Comparison of ENCODE assay signal across 24 cellular contexts in the genomic region with DNA sequence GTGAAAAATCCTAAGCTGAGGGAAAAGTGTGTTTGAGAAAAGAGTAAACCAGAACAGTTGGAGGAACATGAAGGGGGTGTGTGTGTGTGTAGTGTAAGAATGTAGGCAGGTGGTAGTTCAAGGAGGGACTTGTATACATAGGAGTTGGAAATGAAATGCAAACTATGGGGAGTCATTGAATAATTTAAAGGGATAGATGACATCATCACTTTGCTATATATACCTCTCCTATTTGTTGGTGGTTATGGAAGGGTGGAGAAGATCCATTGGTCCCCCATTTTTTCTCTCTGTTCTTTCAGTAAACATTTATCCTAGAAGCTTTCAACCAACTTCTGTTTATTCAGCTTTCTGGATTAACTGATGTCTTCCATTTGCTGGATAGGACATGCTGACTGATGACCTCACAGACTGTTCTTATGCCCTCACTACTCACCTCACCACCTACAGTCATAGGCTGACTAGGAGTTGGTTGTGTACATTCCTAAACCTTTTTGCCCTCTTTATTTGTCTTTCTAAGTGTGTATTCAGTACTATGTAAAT. TPM values are rescaled to one million over a fixed set of nuclear protein-coding genes. Genes with fewer than 3 reads are reported as not detected.
DNase-seq lines count a peak whose midpoint lies in the region; ATAC-seq, FAIRE-seq and TF ChIP-seq lines count a peak whose summit lies in the region.
"Had no signal": no experiment of that assay in that cellular context is flagged by ENCODE, and none has a peak within 500 bp of the region (broad histone marks: within the 10 kb centered on the region; RNA-seq: fewer than 3 reads in every experiment).

No MANE protein-coding gene starts in this region.

- SMC1A ChIA-PET in GM12878 (lab: Charles Lee; ENCODE audit: uncharacterized antibody, unreplicated experiment) = interaction anchor here (1.2 to 1.7 kb wide), 2 partner anchors 12 to 15 kb away, joined by 3 to 5 read pairs; no protein-coding TSS in a partner anchor

- H3K4me2 ChIP-seq in HepG2 (ENCODE audit: low read depth, low read length) = no peak overlapping the region
- no peak overlapping the region for H3K4me2 ChIP-seq in GM12878 (ENCODE audit: control insufficient read depth, insufficient read depth)
- H3K4me2 ChIP-seq: A549; BLaER1 treated with 17β-estradiol and CSF1 and Interleukin-3, amounts not matched to agents 10 nM and 100 nM had no signal

- intact Hi-C loops in HepG2 (cut with micrococcal nuclease; ENCODE audit: unreplicated experiment) = no loop called here
- intact Hi-C loops in right lobe of liver (cut with DNase I) = no loop called here
- intact Hi-C loops in GM12878 (cut with micrococcal nuclease; ENCODE audit: unreplicated experiment) = no loop called here

- TF ChIP-seq CTCF in HepG2 (CRISPR knock-in tag; IDR thresholded peaks at IDR 0.05) (no peak), right lobe of liver (IDR thresholded peaks at IDR 0.05) (no peak), GM12878 (IDR thresholded peaks at IDR 0.05 in 2 of 3, conservative IDR thresholded peaks at IDR 0.05 in 1 of 3; ENCODE audit: control insufficient read depth in 2 of 3, extremely low read depth in 1 of 3, insufficient read depth in 1 of 3, low read depth in 3 of 3, low read length in 3 of 3) (no peak)

- H3K9me3 ChIP-seq in HepG2 (ENCODE audit: low read length) = no peaks in the 10 kb centered on the region
- H3K9me3 ChIP-seq in right lobe of liver = no peaks in the 10 kb centered on the region
- no peaks in the 10 kb centered on the region for H3K9me3 ChIP-seq in GM12878 (replicated peaks; ENCODE audit: control insufficient read depth, insufficient read depth, low read length)
- H3K9me3 ChIP-seq: A549; BE2C; BLaER1 treated with 17β-estradiol and CSF1 and Interleukin-3, amounts not matched to agents 10 nM and 100 nM had no signal

- H3K9ac ChIP-seq in HepG2 (ENCODE audit: insufficient read depth, low read depth, low read length) (no peak overlapping the region), GM12878 (ENCODE audit: control insufficient read depth, insufficient read depth, low read length) (no peak overlapping the region)
- H3K9ac ChIP-seq: BLaER1 treated with 17β-estradiol and CSF1 and Interleukin-3, amounts not matched to agents 10 nM and 100 nM had no signal

- H3K27ac ChIP-seq in HepG2 (ENCODE audit: extremely low read length, insufficient read depth, low read length) (no peak overlapping the region), right lobe of liver (no peak overlapping the region), GM12878 (ENCODE audit: control insufficient read depth, insufficient read depth) (no peak overlapping the region)
- H3K27ac ChIP-seq: A549; BLaER1 treated with 17β-estradiol and CSF1 and Interleukin-3, amounts not matched to agents 10 nM and 100 nM had no signal

- H3K4me1 ChIP-seq in HepG2 (ENCODE audit: insufficient read depth, low read length) (no peaks in the 10 kb centered on the region), right lobe of liver (no peaks in the 10 kb centered on the region), GM12878 (ENCODE audit: control insufficient read depth, insufficient read depth, low read length) (no peaks in the 10 kb centered on the region)
- H3K4me1 ChIP-seq: A549, BE2C had no signal

- H3K36me3 ChIP-seq in HepG2 (replicated peaks in 1 of 2; ENCODE audit: control insufficient read depth in 1 of 2, insufficient read depth in 2 of 2, low read length in 2 of 2) (no peaks in the 10 kb centered on the region), right lobe of liver (no peaks in the 10 kb centered on the region), GM12878 (ENCODE audit: control insufficient read depth in 2 of 2, insufficient read depth in 2 of 2, low read length in 1 of 2) (no peaks in the 10 kb centered on the region)
- H3K36me3 ChIP-seq: BE2C; BLaER1 treated with 17β-estradiol and CSF1 and Interleukin-3, amounts not matched to agents 10 nM and 100 nM had no signal

- DNase-seq in HepG2 (ENCODE audit: low spot score) (no peak), right lobe of liver (no peak), GM12878 (ENCODE audit: low read depth, low spot score) (no peak), urothelium cell line (ENCODE audit: low spot score) (no peak)
- no peak for DNase-seq in stimulated activated CD4-positive, alpha-beta T cell treated with anti-CD3 and anti-CD28 coated beads, Interleukin-2, amount 100 ng/mL, for 24 hours
- DNase-seq: 8988T; ACHN; AML-193; BE2C; CD4-positive, alpha-beta T cell; CD8-positive, alpha-beta memory T cell; DMS 273 treated with DMSO at 0.1 percent for 48 hours; EL; GDM1; GOT3; H7; HCEC 1CT had no signal

- POLR2A ChIA-PET in HepG2 (lab: Yijun Ruan, JAX) = no interaction called here
- POLR2A ChIA-PET in GM12878 (lab: Charles Lee) = no interaction called here

- 0 out of 2 replicates have a peak, but pooled peaks cover 2% of the 10 kb centered on the region for H4K20me1 ChIP-seq in HepG2 (ENCODE audit: insufficient read depth, low read length)
- H4K20me1 ChIP-seq in GM12878 (ENCODE audit: control insufficient read depth, insufficient read depth) = no peaks in the 10 kb centered on the region
- H4K20me1 ChIP-seq: BLaER1 treated with 17β-estradiol and CSF1 and Interleukin-3, amounts not matched to agents 10 nM and 100 nM had no signal

- RAD21 ChIA-PET in GM12878 (lab: Charles Lee; ENCODE audit: unreplicated experiment) = no interaction called here

- CTCF ChIA-PET in HepG2 (lab: Yijun Ruan, JAX; ENCODE audit: low intra/inter-chr PET ratio, low total read pairs) = no interaction called here
- CTCF ChIA-PET in GM12878 (lab: Yijun Ruan, JAX) = no interaction called here

- no TSS peak for BruUV-seq in HepG2 (replicated peaks; lab: Mats Ljungman, UMichigan)
- no TSS peak for BruUV-seq in GM12878 (replicated peaks; lab: Mats Ljungman, UMichigan)

- no peak for TF ChIP-seq EP300 in HepG2 (IDR thresholded peaks at IDR 0.05; ENCODE audit: low read depth in 2 of 2, low read length in 2 of 2)
- no peak for TF ChIP-seq EP300 in HepG2 (CRISPR knock-in tag; IDR thresholded peaks at IDR 0.05; ENCODE audit: borderline replicate concordance)
- no peak for TF ChIP-seq EP300 in GM12878 (IDR thresholded peaks at IDR 0.05; ENCODE audit: borderline replicate concordance in 1 of 2, control insufficient read depth in 1 of 2, low read depth in 2 of 2, low read length in 2 of 2)

- TF ChIP-seq RAD21 in HepG2 (CRISPR knock-in tag; IDR thresholded peaks at IDR 0.05) (no peak), GM12878 (IDR thresholded peaks at IDR 0.05; ENCODE audit: insufficient read depth, low read depth, low read length) (no peak)

- H2AFZ ChIP-seq in HepG2 (ENCODE audit: low read length) (no peak overlapping the region), GM12878 (ENCODE audit: control insufficient read depth, low read depth, low read length) (no peak overlapping the region)

- no peak for ATAC-seq in HepG2
- ATAC-seq in right lobe of liver = no peak
- no peak for ATAC-seq in GM12878
- no peak for ATAC-seq in HG03439 (IDR thresholded peaks at IDR 0.05; ENCODE audit: unreplicated experiment)
- ATAC-seq: A549 had no signal

- H3K79me2 ChIP-seq in HepG2 (ENCODE audit: insufficient read depth, low read length) = peaks cover 42% of the 10 kb centered on the region
- H3K79me2 ChIP-seq in GM12878 (ENCODE audit: control insufficient read depth, insufficient read depth, low read length) = no peaks in the 10 kb centered on the region

- no peak for TF ChIP-seq POLR2A in HepG2 (IDR thresholded peaks at IDR 0.05; ENCODE audit: insufficient read depth in 1 of 2, low read depth in 2 of 2, low read length in 2 of 2)
- no peak for TF ChIP-seq POLR2A in right lobe of liver (IDR thresholded peaks at IDR 0.05)
- TF ChIP-seq POLR2A in GM12878 (IDR thresholded peaks at IDR 0.05; ENCODE audit: low read depth, low read length) = no peak

- in situ Hi-C loops in HepG2 (cut with HindIII; ENCODE audit: extremely low pct_ligation_motif_present, low pct_unique_long_range_greater_than_20kb) (no loop called here), GM12878 (cut with MboI) (no loop called here)

- FAIRE-seq in HepG2 (lab: Jason Lieb, UNC) (no peak), GM12878 (lab: Jason Lieb, UNC) (no peak), urothelium cell line (lab: Jason Lieb, UNC) (peak; percentile 30)
- FAIRE-seq: A549, D721Med, GM12891, GM18507 had no signal

- H3K27me3 ChIP-seq in HepG2 (ENCODE audit: control insufficient read depth in 1 of 2, insufficient read depth in 2 of 2, low read length in 2 of 2) = no peaks in the 10 kb centered on the region
- H3K27me3 ChIP-seq in right lobe of liver = no peaks in the 10 kb centered on the region
- H3K27me3 ChIP-seq in GM12878 (replicated peaks in 1 of 2; ENCODE audit: control insufficient read depth in 2 of 2, insufficient read depth in 2 of 2, low read length in 1 of 2) = no peaks in the 10 kb centered on the region
- H3K27me3 ChIP-seq: BE2C had no signal

- no peak overlapping the region for H3K4me3 ChIP-seq in HepG2 (replicated peaks in 1 of 3; ENCODE audit: insufficient read depth in 1 of 3, low read depth in 2 of 3, low read length in 3 of 3)
- no peak overlapping the region for H3K4me3 ChIP-seq in right lobe of liver
- no peak overlapping the region for H3K4me3 ChIP-seq in GM12878
- H3K4me3 ChIP-seq: A549; BLaER1 treated with 17β-estradiol and CSF1 and Interleukin-3, amounts not matched to agents 10 nM and 100 nM had no signal

RNA-seq across cellular contexts. Expression of gene PPP1R9A, which starts 20.8 kb away (rescaled TPM):
- total RNA-seq in HepG2 (2016; rRNA removed; fragmentation: Illumina TruSeq; extraction: Trizol) (18.2 and 31.9 TPM in 2 replicates), right lobe of liver (1 to 10 TPM in 2 of 6 experiments, under 1 TPM in 4; 0.49 to 2.0 (median 0.81) TPM), GM12878 (2014; rRNA removed) (not detected in 2 replicates), GM12878 (2014; rRNA removed; fragmentation: Illumina TruSeq; extraction: Trizol) (not detected in 2 replicates), GM12878 (2021) (0.16 TPM in 1 of 2 replicates, not detected in the other)
- total RNA-seq in HepG2 (2016; cell fraction: cytosol; rRNA removed; fragmentation: Illumina TruSeq; extraction: Trizol; ENCODE audit: low read depth) = 7.9 and 8.8 TPM in 2 replicates
- total RNA-seq in HepG2 (2016; cell fraction: insoluble cytoplasmic fraction; rRNA removed; fragmentation: Illumina TruSeq; extraction: Trizol) = 16.4 and 28.7 TPM in 2 replicates
- 9.4 and 11.1 TPM in 2 replicates for total RNA-seq in HepG2 (2016; cell fraction: membrane; rRNA removed; fragmentation: Illumina TruSeq; extraction: Trizol)
- total RNA-seq in HepG2 (2016; cell fraction: nucleus; rRNA removed; fragmentation: Illumina TruSeq; extraction: Trizol) = 93.4 and 93.5 TPM in 2 replicates
- polyA plus RNA-seq in HepG2 (2011; rRNA removed) (9.2 and 11.4 TPM in 2 replicates), GM12878 (2011; rRNA removed) (0.12 and 0.23 TPM in 2 replicates), GM12878 (2014; fragmentation: Illumina TruSeq; extraction: Trizol) (not detected in 2 replicates), GM12878 (2014; fragmentation: Nextera tagmentation; extraction: Ambion mirVana) (not detected), GM12878 (2014; rRNA removed) (0.03 TPM in 1 of 2 replicates, not detected in the other), GM12878 (2016; fragmentation: Nextera tagmentation; extraction: Ambion mirVana) (under 1 TPM in 1 of 2 experiments, not detected in 1; 0.04 TPM)
- 2.3 and 3.2 TPM in 2 replicates for polyA plus RNA-seq in HepG2 (2011; cell fraction: cytosol; rRNA removed)
- 24.2 and 24.8 TPM in 2 replicates for polyA plus RNA-seq in HepG2 (2011; cell fraction: nucleus; rRNA removed)
- polyA plus RNA-seq in HepG2 (2012) = 7.9 and 8.2 TPM in 2 replicates
- 0.18 and 0.20 TPM in 2 replicates for polyA plus RNA-seq in HepG2 (2016; cell fraction: cytosol; fragmentation: Illumina TruSeq; extraction: Trizol; ENCODE audit: low read depth)
- polyA plus RNA-seq in HepG2 (2016; cell fraction: insoluble cytoplasmic fraction; fragmentation: Illumina TruSeq; extraction: Trizol; ENCODE audit: low read depth) = 4.1 and 4.7 TPM in 2 replicates
- 0.95 TPM in 2 replicates for polyA plus RNA-seq in HepG2 (2016; cell fraction: membrane; fragmentation: Illumina TruSeq; extraction: Trizol; ENCODE audit: low read depth)
- 19.8 and 20.6 TPM in 2 replicates for polyA plus RNA-seq in HepG2 (2016; cell fraction: nucleus; fragmentation: Illumina TruSeq; extraction: Trizol; ENCODE audit: insufficient read depth, low read depth)
- polyA minus RNA-seq in HepG2 (2011; rRNA and poly(A)+ RNA removed; ENCODE audit: low replicate concordance) = 9.7 and 17.0 TPM in 2 replicates
- 11.1 and 11.3 TPM in 2 replicates for polyA minus RNA-seq in HepG2 (2011; cell fraction: cytosol; rRNA and poly(A)+ RNA removed)
- 192 and 239 TPM in 2 replicates for polyA minus RNA-seq in HepG2 (2011; cell fraction: nucleus; rRNA and poly(A)+ RNA removed)
- 0.17 and 0.34 TPM in 2 replicates for total RNA-seq in GM12878 (2013; cell fraction: nucleolus; rRNA removed)
- 0.04 TPM for polyA plus RNA-seq in GM12878 (2011; ENCODE audit: low read depth)
- 0.03 TPM in 2 replicates for polyA plus RNA-seq in GM12878 (2011; cell fraction: cytosol; rRNA removed)
- polyA plus RNA-seq in GM12878 (2011; cell fraction: nucleus; rRNA removed) = 0.41 and 0.55 TPM in 2 replicates
- polyA plus RNA-seq in GM12878 (2012) = 0.01 and 0.03 TPM in 2 replicates
- polyA minus RNA-seq in GM12878 (2011; rRNA and poly(A)+ RNA removed) = 0.15 and 0.22 TPM in 2 replicates
- polyA minus RNA-seq in GM12878 (2011; cell fraction: cytosol; rRNA and poly(A)+ RNA removed) = not detected in 2 replicates
- polyA minus RNA-seq in GM12878 (2011; cell fraction: nucleus; rRNA and poly(A)+ RNA removed) = 0.24 and 0.29 TPM in 2 replicates
- total RNA-seq: CD4-positive, alpha-beta T cell had no signal
- polyA plus RNA-seq: CD14-positive monocyte; CD8-positive, alpha-beta memory T cell had no signal
